In genomic region chr17:78126895-78127239, GRCh38 we compare ENCODE assay signal across 10 cellular contexts. TPM values are rescaled to one million over a fixed set of nuclear protein-coding genes. Genes with fewer than 3 reads are reported as not detected.
A peak's percentile ranks its signal among the peaks of the same experiment; 100 is the strongest.
DNase-seq lines count a peak whose midpoint lies in the region; ATAC-seq and TF ChIP-seq lines count a peak whose summit lies in the region.
"Had no signal": no experiment of that assay in that cellular context is flagged by ENCODE, and none has a peak within 500 bp of the region (broad histone marks: within the 10 kb centered on the region; RNA-seq: fewer than 3 reads in every experiment).

No MANE protein-coding gene starts in this region.

- H3K27ac ChIP-seq in SJCRH30, result peak overlapping the region; percentile 84
- peak overlapping the region; percentile 93 for H3K27ac ChIP-seq in left ventricle myocardium inferior (replicated peaks)

- no peak for DNase-seq in GM12865 (ENCODE audit: low read depth)
- no peak for DNase-seq in SJCRH30
- no peak for DNase-seq in left ventricle myocardium inferior
- DNase-seq in sciatic nerve (ENCODE audit: low spot score), result peak; percentile 60
- DNase-seq in ureter (ENCODE audit: low spot score), result no peak
- no peak for DNase-seq in NCI-H187 treated with DMSO at 0.1 percent for 48 hours (lab: John Stamatoyannopoulos, UW)
- no peak for DNase-seq in HK-2 (ENCODE audit: unreplicated experiment)
- DNase-seq: NCI-H1105 treated with DMSO at 0.1 percent for 48 hours had no signal

- intact Hi-C loops in left ventricle myocardium inferior (cut with micrococcal nuclease), result no loop called here
- intact Hi-C loops in sciatic nerve (cut with DNase I), result loop anchor here (10.0 kb wide), 1 partner anchor 238 kb away; the partner anchor contains the start of gene SOCS3

- H3K9me3 ChIP-seq in SJCRH30 (replicated peaks) (no peaks in the 10 kb centered on the region), left ventricle myocardium inferior (replicated peaks) (no peaks in the 10 kb centered on the region)

- peaks cover 5% of the 10 kb centered on the region; the same call in 1 of the 2 replicates for H3K36me3 ChIP-seq in SJCRH30
- peaks cover 36% of the 10 kb centered on the region for H3K36me3 ChIP-seq in left ventricle myocardium inferior

- no peaks in the 10 kb centered on the region for H3K27me3 ChIP-seq in SJCRH30
- no peaks in the 10 kb centered on the region for H3K27me3 ChIP-seq in left ventricle myocardium inferior (ENCODE audit: low read depth)

- peaks cover 27% of the 10 kb centered on the region for H3K4me1 ChIP-seq in SJCRH30
- H3K4me1 ChIP-seq in left ventricle myocardium inferior, result peaks cover 81% of the 10 kb centered on the region

- TF ChIP-seq CTCF in GM12865 (IDR thresholded peaks at IDR 0.05; ENCODE audit: insufficient read depth, low read depth, low read length, missing control alignments) (no peak), left ventricle myocardium inferior (IDR thresholded peaks at IDR 0.05; ENCODE audit: borderline replicate concordance) (no peak)

- ATAC-seq in sciatic nerve (no peak), HG02938 (IDR thresholded peaks at IDR 0.05; ENCODE audit: unreplicated experiment) (no peak)

- H3K4me3 ChIP-seq in GM12865 (ENCODE audit: low read depth, low read length), result peak overlapping the region; percentile 87
- peak overlapping the region; percentile 94 for H3K4me3 ChIP-seq in SJCRH30
- peak overlapping the region; percentile 82 for H3K4me3 ChIP-seq in left ventricle myocardium inferior

RNA-seq across cellular contexts. Expression of gene TMC6, which starts 1.7 kb away (rescaled TPM):
- 18.8 and 23.2 TPM in 2 replicates for total RNA-seq in SJCRH30 (2014; rRNA removed; shearing (Covaris generic))
- total RNA-seq in left ventricle myocardium inferior (39.5 TPM), sciatic nerve (95.0 TPM), ureter (151 TPM)

RNA-seq across cellular contexts. Expression of gene TMC8, which starts 3.7 kb away (rescaled TPM):
- total RNA-seq in SJCRH30 (2014; rRNA removed; shearing (Covaris generic)), result 0.28 and 0.30 TPM in 2 replicates
- total RNA-seq in left ventricle myocardium inferior, result 1.3 TPM
- total RNA-seq in sciatic nerve, result 12.5 TPM
- total RNA-seq in ureter, result 18.2 TPM

RNA-seq across cellular contexts. Expression of gene C17orf99, which starts 19.3 kb away (rescaled TPM):
- not detected in 2 replicates for total RNA-seq in SJCRH30 (2014; rRNA removed; shearing (Covaris generic))
- not detected for total RNA-seq in left ventricle myocardium inferior
- 0.71 TPM for total RNA-seq in sciatic nerve
- 0.21 TPM for total RNA-seq in ureter
- total RNA-seq: renal cortical epithelial cell had no signal

RNA-seq across cellular contexts. Expression of gene SYNGR2, which starts 41.5 kb away (rescaled TPM):
- total RNA-seq in SJCRH30 (2014; rRNA removed; shearing (Covaris generic)), result 19.5 and 21.1 TPM in 2 replicates
- total RNA-seq in left ventricle myocardium inferior (86.9 TPM), sciatic nerve (73.6 TPM), ureter (119 TPM)

RNA-seq across cellular contexts. Expression of gene TK1, which starts 60.0 kb away (rescaled TPM):
- 141 and 158 TPM in 2 replicates for total RNA-seq in SJCRH30 (2014; rRNA removed; shearing (Covaris generic))
- total RNA-seq in left ventricle myocardium inferior, result 1.8 TPM
- 1.8 TPM for total RNA-seq in sciatic nerve
- 1.2 TPM for total RNA-seq in ureter
